ENCODE assay signal across 8 cellular contexts in genomic region chr20:25389858-25390537, GRCh38. TPM values are rescaled to one million over a fixed set of nuclear protein-coding genes. Genes with fewer than 3 reads are reported as not detected.
DNase-seq lines count a peak whose midpoint lies in the region; ATAC-seq, FAIRE-seq and TF ChIP-seq lines count a peak whose summit lies in the region.

No MANE protein-coding gene starts in this region.

- no peaks in the 10 kb centered on the region for H3K27me3 ChIP-seq in osteoblast (ENCODE audit: insufficient read depth, low read length)

- peaks cover 5% of the 10 kb centered on the region for H3K36me3 ChIP-seq in osteoblast (ENCODE audit: insufficient read depth, low read length)

- ATAC-seq in HG02970 (IDR thresholded peaks at IDR 0.05; ENCODE audit: low FRiP score, unreplicated experiment), result peak; percentile 25

- H3K4me2 ChIP-seq in osteoblast (ENCODE audit: insufficient read depth, low read length), result peak overlapping the region; percentile 97

- H3K27ac ChIP-seq in osteoblast (ENCODE audit: low read depth, low read length), result peak overlapping the region; percentile 53

- peaks cover 44% of the 10 kb centered on the region for H3K79me2 ChIP-seq in osteoblast (ENCODE audit: insufficient read depth, low read length)

- H3K9me3 ChIP-seq in osteoblast (ENCODE audit: low read depth, low read length), result no peaks in the 10 kb centered on the region

- FAIRE-seq in frontal cortex (lab: Jason Lieb, UNC), result no peak

- peak overlapping the region; percentile 86 for H2AFZ ChIP-seq in osteoblast (ENCODE audit: low read length)

- peak; percentile 54 for DNase-seq in NK-92 treated with Interleukin-12 subunit alpha and Interleukin-12 subunit beta, amount 100 ng/mL, for 24 hours (lab: John Stamatoyannopoulos, UW)
- DNase-seq in NK-92 (lab: John Stamatoyannopoulos, UW; ENCODE audit: unreplicated experiment) (no peak), NCI-H69 (lab: John Stamatoyannopoulos, UW) (peak; percentile 88), frontal cortex (ENCODE audit: low spot score in 2 of 2) (peak; percentile 59 to 62), osteoblast (ENCODE audit: insufficient read length, low spot score, missing footprints) (peak; percentile 91), SW 1271 (lab: John Stamatoyannopoulos, UW) (no peak)
- DNase-seq in activated effector memory CD4-positive, alpha-beta T cell treated with anti-CD3 and anti-CD28 coated beads, Interleukin-2, amount 50 U/mL, for 16 hours, result peak; percentile 71

- H3K4me3 ChIP-seq in osteoblast (ENCODE audit: insufficient read depth, low read length), result peak overlapping the region; percentile 96

- peaks cover 8% of the 10 kb centered on the region for H3K4me1 ChIP-seq in osteoblast (ENCODE audit: insufficient read depth, low read length)

- TF ChIP-seq CTCF in osteoblast (IDR thresholded peaks at IDR 0.05; ENCODE audit: extremely low read depth, low read depth, low read length), result no peak

- peaks cover 3% of the 10 kb centered on the region for H4K20me1 ChIP-seq in osteoblast (ENCODE audit: insufficient read depth, low read length)

RNA-seq across cellular contexts. Expression of gene ABHD12, which starts 0.6 kb away (rescaled TPM):
- total RNA-seq in frontal cortex (42.8 TPM), osteoblast (29.7 and 35.1 TPM in 2 replicates)

RNA-seq across cellular contexts. Expression of gene GINS1, which starts 17.5 kb away (rescaled TPM):
- total RNA-seq in frontal cortex (9.8 TPM), osteoblast (2.2 and 2.4 TPM in 2 replicates)

Comparison
In these comparisons a context has a peak if more than half of its experiments do, and no peak if none do; other contexts are left out.
1. DNase-seq: peak in NK-92 treated with Interleukin-12 subunit alpha and Interleukin-12 subunit beta, amount 100 ng/mL, for 24 hours (single experiment), NCI-H69 (single experiment), activated effector memory CD4-positive, alpha-beta T cell treated with anti-CD3 and anti-CD28 coated beads, Interleukin-2, amount 50 U/mL, for 16 hours (single experiment), frontal cortex (2 of 2) and osteoblast (single experiment); none in NK-92 (single experiment) and SW 1271 (0 of 2).